2 cellular contexts compared by ENCODE assay signal in genomic region chr11:1564535-1565172, GRCh38.
A peak's percentile ranks its signal among the peaks of the same experiment; 100 is the strongest.
TF ChIP-seq lines count a peak whose summit lies in the region.

No MANE protein-coding gene starts in this region.

TF ChIP-seq in A549, 52 proteins besides CTCF, POLR2A, EP300 and RAD21:
- TF ChIP-seq CHD2 (IDR thresholded peaks at IDR 0.05; ENCODE audit: low read length, partially characterized antibody) (no peak), GATA3 (IDR thresholded peaks at IDR 0.05; ENCODE audit: borderline replicate concordance) (no peak), ESRRA (IDR thresholded peaks at IDR 0.05; ENCODE audit: borderline replicate concordance, low read length) (no peak), ZFP36 (IDR thresholded peaks at IDR 0.05; ENCODE audit: borderline replicate concordance, partially characterized antibody) (no peak), CBX8 (IDR thresholded peaks at IDR 0.05) (no peak), KDM5A (IDR thresholded peaks at IDR 0.05) (no peak), POLR2AphosphoS2 (conservative IDR thresholded peaks at IDR 0.05; ENCODE audit: low read length) (no peak), RFX5 (IDR thresholded peaks at IDR 0.05) (no peak), JUNB (IDR thresholded peaks at IDR 0.05) (no peak), HDAC2 (IDR thresholded peaks at IDR 0.05) (no peak), FOSL2 (IDR thresholded peaks at IDR 0.05) (no peak), FOSL2 (CRISPR knock-in tag; IDR thresholded peaks at IDR 0.05) (no peak), E2F6 (IDR thresholded peaks at IDR 0.05; ENCODE audit: borderline replicate concordance, low read depth) (no peak)

TF ChIP-seq in GM12878, 131 proteins besides CTCF, POLR2A, EP300 and RAD21:
- TF ChIP-seq ATF7 (IDR thresholded peaks at IDR 0.05; ENCODE audit: low read depth) (peak; percentile 77), LARP7 (IDR thresholded peaks at IDR 0.05) (no peak), ATF2 (IDR thresholded peaks at IDR 0.05; ENCODE audit: low read length) (peak; percentile 65; the same call in 1 of the 2 replicates)
